ENCODE assay signal across 20 cellular contexts in the genomic region with DNA sequence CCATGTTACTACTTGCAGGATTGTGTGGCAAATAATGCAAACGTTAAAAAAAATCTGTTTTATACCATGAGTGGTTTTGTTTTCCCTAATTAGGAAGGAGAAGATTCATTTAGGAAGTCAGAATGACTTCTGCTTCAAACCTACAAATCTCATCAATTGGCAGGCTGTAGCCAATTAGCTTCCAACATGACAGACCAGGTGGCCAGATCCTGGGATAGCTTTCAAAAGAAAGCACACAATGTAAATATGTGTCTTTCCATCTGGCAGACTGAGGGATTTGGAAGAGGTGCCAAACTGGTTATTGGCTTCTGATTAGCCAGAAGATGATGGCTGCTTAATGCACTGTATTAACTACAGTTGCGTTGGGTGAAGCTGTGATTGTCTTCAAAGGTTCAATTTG.
A peak's percentile ranks its signal among the peaks of the same experiment; 100 is the strongest.
DNase-seq lines count a peak whose midpoint lies in the region; ATAC-seq and TF ChIP-seq lines count a peak whose summit lies in the region.
"Had no signal": no experiment of that assay in that cellular context is flagged by ENCODE, and none has a peak within 500 bp of the region (broad histone marks: within the 10 kb centered on the region; RNA-seq: fewer than 3 reads in every experiment).

No MANE protein-coding gene starts in this region.

- no peak overlapping the region for H3K4me3 Mint-ChIP-seq in activated CD4-positive, alpha-beta memory T cell treated with anti-CD3 and anti-CD28 coated beads, Interleukin-2, amount 10 ng/mL, durations not matched to agents 7 days and 5 days
- H3K4me3 Mint-ChIP-seq: stimulated activated effector memory CD8-positive, alpha-beta T cell treated with anti-CD3 and anti-CD28 coated beads, Interleukin-12 subunit alpha, Interleukin-12 subunit beta, amount 100 ng/mL, for 72 hours had no signal

- in situ Hi-C loops in G401 (cut with HindIII; ENCODE audit: low sequenced_read_pairs), result no loop called here

- TF ChIP-seq CTCF in lower leg skin (IDR thresholded peaks at IDR 0.05), result no peak

- CTCF ChIA-PET in activated CD4-positive, alpha-beta memory T cell treated with anti-CD3 and anti-CD28 coated beads, Interleukin-2, amount 10 ng/mL, durations not matched to agents 7 days and 5 days (lab: Charles Lee), result no interaction called here

- no peaks in the 10 kb centered on the region for H3K27me3 Mint-ChIP-seq in activated CD4-positive, alpha-beta memory T cell treated with anti-CD3 and anti-CD28 coated beads, Interleukin-2, amount 10 ng/mL, durations not matched to agents 7 days and 5 days

- 30 to 37% methylated on average over 2 of the region's 2 CpGs for WGBS in lower leg skin, 2 donors

- H3K4me3 ChIP-seq in lower leg skin (ENCODE audit: low read depth, poor library complexity, severe bottlenecking), result no peak overlapping the region
- H3K4me3 ChIP-seq: thyroid gland had no signal

- no peaks in the 10 kb centered on the region for H3K36me3 Mint-ChIP-seq in activated CD4-positive, alpha-beta memory T cell treated with anti-CD3 and anti-CD28 coated beads, Interleukin-2, amount 10 ng/mL, durations not matched to agents 7 days and 5 days (ENCODE audit: low read depth)
- H3K36me3 Mint-ChIP-seq: stimulated activated effector memory CD8-positive, alpha-beta T cell treated with anti-CD3 and anti-CD28 coated beads, Interleukin-12 subunit alpha, Interleukin-12 subunit beta, amount 100 ng/mL, for 72 hours had no signal

- no peak for TF ChIP-seq POLR2A in lower leg skin (IDR thresholded peaks at IDR 0.05)

- no peaks in the 10 kb centered on the region for H3K4me1 Mint-ChIP-seq in activated CD4-positive, alpha-beta memory T cell treated with anti-CD3 and anti-CD28 coated beads, Interleukin-2, amount 10 ng/mL, durations not matched to agents 7 days and 5 days
- H3K4me1 Mint-ChIP-seq: stimulated activated effector memory CD8-positive, alpha-beta T cell treated with anti-CD3 and anti-CD28 coated beads, Interleukin-12 subunit alpha, Interleukin-12 subunit beta, amount 100 ng/mL, for 72 hours had no signal

- H3K9me3 Mint-ChIP-seq in activated CD4-positive, alpha-beta memory T cell treated with anti-CD3 and anti-CD28 coated beads, Interleukin-2, amount 10 ng/mL, durations not matched to agents 7 days and 5 days, result no peaks in the 10 kb centered on the region

- DNase-seq in Ammon's horn (ENCODE audit: low spot score), result peak; percentile 11
- peak; percentile 25 for DNase-seq in G401 (ENCODE audit: low spot score)
- peak; percentile 83 for DNase-seq in NCI-H446 treated with DMSO at 0.1 percent for 48 hours (lab: John Stamatoyannopoulos, UW)
- peak; percentile 64 for DNase-seq in SK-N-DZ (ENCODE audit: low spot score)
- DNase-seq in activated CD4-positive, alpha-beta memory T cell treated with anti-CD3 and anti-CD28 coated beads, Interleukin-2, amount 10 ng/mL, durations not matched to agents 7 days and 5 days, result no peak
- DNase-seq in globus pallidus (ENCODE audit: low spot score), result no peak
- no peak for DNase-seq in lower leg skin (ENCODE audit: low spot score in 2 of 2)
- DNase-seq: activated CD4-positive, alpha-beta T cell treated with anti-CD3 and anti-CD28 coated beads for 4 hours; activated CD8-positive, alpha-beta memory T cell treated with anti-CD3 and anti-CD28 coated beads, Interleukin-2, amount 50 U/mL, for 48 hours; activated effector memory CD4-positive, alpha-beta T cell treated with anti-CD3 and anti-CD28 coated beads, Interleukin-2, amount 50 U/mL, for 16 hours; amniotic stem cell; GOT3; IMR-90; left ventricle myocardium superior; MM.1S; NCI-H510A treated with DMSO at 0.1 percent for 48 hours; occipital lobe; thyroid gland had no signal

- no peak overlapping the region for H3K27ac Mint-ChIP-seq in activated CD4-positive, alpha-beta memory T cell treated with anti-CD3 and anti-CD28 coated beads, Interleukin-2, amount 10 ng/mL, durations not matched to agents 7 days and 5 days
- H3K27ac Mint-ChIP-seq: stimulated activated effector memory CD8-positive, alpha-beta T cell treated with anti-CD3 and anti-CD28 coated beads, Interleukin-12 subunit alpha, Interleukin-12 subunit beta, amount 100 ng/mL, for 72 hours had no signal

- no peak for ATAC-seq in HG03159 (IDR thresholded peaks at IDR 0.05; ENCODE audit: unreplicated experiment)
- ATAC-seq: left ventricle myocardium superior; stimulated activated effector memory CD8-positive, alpha-beta T cell treated with anti-CD3 and anti-CD28 coated beads, Interleukin-12 subunit alpha, Interleukin-12 subunit beta, amount 100 ng/mL, for 72 hours had no signal

- POLR2A ChIA-PET in activated CD4-positive, alpha-beta memory T cell treated with anti-CD3 and anti-CD28 coated beads, Interleukin-2, amount 10 ng/mL, durations not matched to agents 7 days and 5 days (lab: Charles Lee), result no interaction called here

- intact Hi-C loops in lower leg skin (cut with DNase I; ENCODE audit: low total_unique reads), result no loop called here

Comparison
In these comparisons a context has a peak if more than half of its experiments do, and no peak if none do; other contexts are left out.
1. DNase-seq: peak in Ammon's horn (single experiment), G401 (single experiment), NCI-H446 treated with DMSO at 0.1 percent for 48 hours (single experiment) and SK-N-DZ (single experiment); none in activated CD4-positive, alpha-beta memory T cell treated with anti-CD3 and anti-CD28 coated beads, Interleukin-2, amount 10 ng/mL, durations not matched to agents 7 days and 5 days (single experiment), globus pallidus (single experiment) and lower leg skin (0 of 2).